1 cellular context compared by ENCODE assay signal in the genomic region with DNA sequence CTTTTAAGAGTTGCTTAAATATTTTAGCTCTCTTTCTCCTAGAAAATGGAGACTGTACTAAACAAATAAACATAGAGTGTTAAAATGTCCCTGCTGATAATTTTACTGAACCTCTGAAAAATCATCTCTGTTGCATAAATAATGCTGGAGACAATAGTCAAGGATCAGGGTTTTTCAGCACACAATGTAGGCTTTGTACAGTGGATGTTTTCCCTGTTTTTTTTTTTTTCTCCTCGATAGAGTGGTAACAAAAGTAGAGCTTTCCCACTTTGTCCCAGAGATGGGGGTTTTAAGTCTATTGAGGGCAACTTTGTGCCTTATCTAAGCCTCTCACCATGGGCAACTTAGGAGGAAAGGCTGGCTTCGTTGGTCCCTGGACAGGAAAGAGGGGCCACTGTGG.
TF ChIP-seq lines count a peak whose summit lies in the region.

No MANE protein-coding gene starts in this region.

TF ChIP-seq in HEK293, 187 proteins besides CTCF, POLR2A, EP300 and RAD21:
- no peak for TF ChIP-seq ZNF670 (tag by site-specific recombination; IDR thresholded peaks at IDR 0.05; ENCODE audit: low read depth)
- no peak for TF ChIP-seq ZNF2 (tag by site-specific recombination; IDR thresholded peaks at IDR 0.05)
- no peak for TF ChIP-seq ZNF473 (tag by site-specific recombination; IDR thresholded peaks at IDR 0.05)
- TF ChIP-seq, protein P1, sequence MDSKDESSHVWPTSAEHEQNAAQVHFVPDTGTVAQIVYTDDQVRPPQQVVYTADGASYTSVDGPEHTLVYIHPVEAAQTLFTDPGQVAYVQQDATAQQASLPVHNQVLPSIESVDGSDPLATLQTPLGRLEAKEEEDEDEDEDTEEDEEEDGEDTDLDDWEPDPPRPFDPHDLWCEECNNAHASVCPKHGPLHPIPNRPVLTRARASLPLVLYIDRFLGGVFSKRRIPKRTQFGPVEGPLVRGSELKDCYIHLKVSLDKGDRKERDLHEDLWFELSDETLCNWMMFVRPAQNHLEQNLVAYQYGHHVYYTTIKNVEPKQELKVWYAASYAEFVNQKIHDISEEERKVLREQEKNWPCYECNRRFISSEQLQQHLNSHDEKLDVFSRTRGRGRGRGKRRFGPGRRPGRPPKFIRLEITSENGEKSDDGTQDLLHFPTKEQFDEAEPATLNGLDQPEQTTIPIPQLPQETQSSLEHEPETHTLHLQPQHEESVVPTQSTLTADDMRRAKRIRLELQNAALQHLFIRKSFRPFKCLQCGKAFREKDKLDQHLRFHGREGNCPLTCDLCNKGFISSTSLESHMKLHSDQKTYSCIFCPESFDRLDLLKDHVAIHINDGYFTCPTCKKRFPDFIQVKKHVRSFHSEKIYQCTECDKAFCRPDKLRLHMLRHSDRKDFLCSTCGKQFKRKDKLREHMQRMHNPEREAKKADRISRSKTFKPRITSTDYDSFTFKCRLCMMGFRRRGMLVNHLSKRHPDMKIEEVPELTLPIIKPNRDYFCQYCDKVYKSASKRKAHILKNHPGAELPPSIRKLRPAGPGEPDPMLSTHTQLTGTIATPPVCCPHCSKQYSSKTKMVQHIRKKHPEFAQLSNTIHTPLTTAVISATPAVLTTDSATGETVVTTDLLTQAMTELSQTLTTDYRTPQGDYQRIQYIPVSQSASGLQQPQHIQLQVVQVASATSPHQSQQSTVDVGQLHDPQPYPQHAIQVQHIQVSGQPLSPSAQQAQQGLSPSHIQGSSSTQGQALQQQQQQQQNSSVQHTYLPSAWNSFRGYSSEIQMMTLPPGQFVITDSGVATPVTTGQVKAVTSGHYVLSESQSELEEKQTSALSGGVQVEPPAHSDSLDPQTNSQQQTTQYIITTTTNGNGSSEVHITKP (tag by site-specific recombination; IDR thresholded peaks at IDR 0.05) = peak; percentile 76
- TF ChIP-seq ZNF843 (tag by site-specific recombination; IDR thresholded peaks at IDR 0.05) = no peak
- TF ChIP-seq GFI1B (tag by site-specific recombination; IDR thresholded peaks at IDR 0.05) = no peak
